8 cellular contexts compared by ENCODE assay signal in genomic region chr1:83134322-83135014, GRCh38.
DNase-seq lines count a peak whose midpoint lies in the region; ATAC-seq, FAIRE-seq and TF ChIP-seq lines count a peak whose summit lies in the region.
"Not testable (repeated sequence)": the region's sequence is repeated elsewhere in the genome, so short reads cannot be mapped to it uniquely, and the experiment has no call there.

No MANE protein-coding gene starts in this region.

- not testable (repeated sequence) for TF ChIP-seq CTCF in Panc1 (IDR thresholded peaks at IDR 0.05); astrocyte (IDR thresholded peaks at IDR 0.05; ENCODE audit: insufficient read depth, low read depth, low read length); fibroblast of mammary gland (conservative IDR thresholded peaks at IDR 0.05; ENCODE audit: control insufficient read depth, insufficient read depth, low read depth, low read length)

- H3K27ac ChIP-seq in Panc1 (ENCODE audit: low read length); astrocyte (ENCODE audit: low read depth, low read length): not testable (repeated sequence)

- not testable (repeated sequence) for H3K27me3 ChIP-seq in Panc1 (ENCODE audit: control insufficient read depth, insufficient read depth, low read length); astrocyte (ENCODE audit: insufficient read depth, low read length)

- in situ Hi-C loops in Panc1 (cut with HindIII; ENCODE audit: low pct_unique_long_range_greater_than_20kb, low sequenced_read_pairs) = not testable (repeated sequence)

- not testable (repeated sequence) for H2AFZ ChIP-seq in astrocyte (ENCODE audit: low read depth, low read length)

- not testable (repeated sequence) for H3K9me3 Mint-ChIP-seq in activated CD8-positive, alpha-beta memory T cell treated with anti-CD3 and anti-CD28 coated beads, Interleukin-2, amount 10 ng/mL, durations not matched to agents 7 days and 5 days (ENCODE audit: low read depth); astrocyte (ENCODE audit: unreplicated experiment); natural killer cell treated with Interleukin-12 subunit alpha and Interleukin-12 subunit beta and Interleukin-15 and Interleukin-18, amount 100 ng/mL, for 72 hours

- intact Hi-C loops in Panc1 (cut with micrococcal nuclease; ENCODE audit: unreplicated experiment); left colon (cut with DNase I, micrococcal nuclease): not testable (repeated sequence)

- not testable (repeated sequence) for H3K9me3 ChIP-seq in Panc1 (ENCODE audit: control insufficient read depth, insufficient read depth, low read depth, low read length); astrocyte (ENCODE audit: insufficient read depth, low read depth, low read length)

- H3K27ac Mint-ChIP-seq in activated CD8-positive, alpha-beta memory T cell treated with anti-CD3 and anti-CD28 coated beads, Interleukin-2, amount 10 ng/mL, durations not matched to agents 7 days and 5 days; astrocyte (ENCODE audit: unreplicated experiment); natural killer cell treated with Interleukin-12 subunit alpha and Interleukin-12 subunit beta and Interleukin-15 and Interleukin-18, amount 100 ng/mL, for 72 hours: not testable (repeated sequence)

- H3K36me3 ChIP-seq in Panc1 (ENCODE audit: control insufficient read depth, insufficient read depth, low read length); astrocyte (ENCODE audit: insufficient read depth, low read length): not testable (repeated sequence)

- H4K20me1 ChIP-seq in astrocyte (ENCODE audit: insufficient read depth, low read length) = not testable (repeated sequence)

- H3K4me3 ChIP-seq in Panc1 (ENCODE audit: low read depth in 2 of 2, low read length in 2 of 2); astrocyte (ENCODE audit: insufficient read depth, low read depth, low read length); fibroblast of mammary gland (ENCODE audit: control insufficient read depth, low read depth, low read length): not testable (repeated sequence)

- ATAC-seq in Panc1 (peak; percentile 68; the same call in 1 of the 2 replicates), left colon (peak; percentile 68)
- peak; percentile 45 for ATAC-seq in activated CD8-positive, alpha-beta memory T cell treated with anti-CD3 and anti-CD28 coated beads, Interleukin-2, amount 10 ng/mL, durations not matched to agents 7 days and 5 days
- peak; percentile 69 to 87 for ATAC-seq in natural killer cell treated with Interleukin-12 subunit alpha and Interleukin-12 subunit beta and Interleukin-15 and Interleukin-18, amount 100 ng/mL, for 72 hours

- not testable (repeated sequence) for DNase-seq in GM12891 (ENCODE audit: insufficient read length, low spot score); Panc1 (ENCODE audit: low read depth, low spot score); activated CD8-positive, alpha-beta memory T cell treated with anti-CD3 and anti-CD28 coated beads, Interleukin-2, amount 10 ng/mL, durations not matched to agents 7 days and 5 days; astrocyte (ENCODE audit: low read depth); natural killer cell treated with Interleukin-12 subunit alpha and Interleukin-12 subunit beta and Interleukin-15 and Interleukin-18, amount 100 ng/mL, for 72 hours (ENCODE audit: low spot score); urothelium cell line (ENCODE audit: low spot score)
- DNase-seq in fibroblast of mammary gland (ENCODE audit: low read depth) = peak; percentile 28
- DNase-seq in left colon = peak in 1 of 2 donors; percentile 25

- CTCF ChIA-PET in Panc1 (lab: Charles Lee); activated CD8-positive, alpha-beta memory T cell treated with anti-CD3 and anti-CD28 coated beads, Interleukin-2, amount 10 ng/mL, durations not matched to agents 7 days and 5 days (lab: Charles Lee): not testable (repeated sequence)

- not testable (repeated sequence) for TF ChIP-seq POLR2A in GM12891 (IDR thresholded peaks at IDR 0.05; ENCODE audit: low read depth, low read length)

- POLR2A ChIA-PET in Panc1 (lab: Charles Lee) = not testable (repeated sequence)

- not testable (repeated sequence) for H3K4me1 Mint-ChIP-seq in activated CD8-positive, alpha-beta memory T cell treated with anti-CD3 and anti-CD28 coated beads, Interleukin-2, amount 10 ng/mL, durations not matched to agents 7 days and 5 days; astrocyte (ENCODE audit: low read depth, unreplicated experiment); natural killer cell treated with Interleukin-12 subunit alpha and Interleukin-12 subunit beta and Interleukin-15 and Interleukin-18, amount 100 ng/mL, for 72 hours (ENCODE audit: low read depth in 2 of 2)

- not testable (repeated sequence) for H3K4me1 ChIP-seq in Panc1 (ENCODE audit: control insufficient read depth, insufficient read depth, low read length); astrocyte (ENCODE audit: insufficient read depth, low read length)

- H3K4me2 ChIP-seq in astrocyte (ENCODE audit: low read length) = not testable (repeated sequence)

- not testable (repeated sequence) for H3K9ac ChIP-seq in astrocyte (ENCODE audit: low read length)

- not testable (repeated sequence) for H3K79me2 ChIP-seq in astrocyte (ENCODE audit: insufficient read depth, low read length)

- not testable (repeated sequence) for H3K27me3 Mint-ChIP-seq in activated CD8-positive, alpha-beta memory T cell treated with anti-CD3 and anti-CD28 coated beads, Interleukin-2, amount 10 ng/mL, durations not matched to agents 7 days and 5 days; astrocyte (ENCODE audit: low read depth, unreplicated experiment); natural killer cell treated with Interleukin-12 subunit alpha and Interleukin-12 subunit beta and Interleukin-15 and Interleukin-18, amount 100 ng/mL, for 72 hours

- H3K4me3 Mint-ChIP-seq in activated CD8-positive, alpha-beta memory T cell treated with anti-CD3 and anti-CD28 coated beads, Interleukin-2, amount 10 ng/mL, durations not matched to agents 7 days and 5 days; astrocyte (ENCODE audit: unreplicated experiment); natural killer cell treated with Interleukin-12 subunit alpha and Interleukin-12 subunit beta and Interleukin-15 and Interleukin-18, amount 100 ng/mL, for 72 hours: not testable (repeated sequence)

- not testable (repeated sequence) for BruUV-seq in Panc1 (replicated peaks; lab: Mats Ljungman, UMichigan)

- peak; percentile 72 for FAIRE-seq in GM12891 (lab: Jason Lieb, UNC)
- FAIRE-seq in astrocyte (lab: Jason Lieb, UNC) = peak; percentile 83
- FAIRE-seq in urothelium cell line (lab: Jason Lieb, UNC) = peak; percentile 13

- not testable (repeated sequence) for H3K36me3 Mint-ChIP-seq in activated CD8-positive, alpha-beta memory T cell treated with anti-CD3 and anti-CD28 coated beads, Interleukin-2, amount 10 ng/mL, durations not matched to agents 7 days and 5 days; astrocyte (ENCODE audit: low read depth, unreplicated experiment); natural killer cell treated with Interleukin-12 subunit alpha and Interleukin-12 subunit beta and Interleukin-15 and Interleukin-18, amount 100 ng/mL, for 72 hours
